Comparison of ENCODE assay signal across 20 cellular contexts in the genomic region with DNA sequence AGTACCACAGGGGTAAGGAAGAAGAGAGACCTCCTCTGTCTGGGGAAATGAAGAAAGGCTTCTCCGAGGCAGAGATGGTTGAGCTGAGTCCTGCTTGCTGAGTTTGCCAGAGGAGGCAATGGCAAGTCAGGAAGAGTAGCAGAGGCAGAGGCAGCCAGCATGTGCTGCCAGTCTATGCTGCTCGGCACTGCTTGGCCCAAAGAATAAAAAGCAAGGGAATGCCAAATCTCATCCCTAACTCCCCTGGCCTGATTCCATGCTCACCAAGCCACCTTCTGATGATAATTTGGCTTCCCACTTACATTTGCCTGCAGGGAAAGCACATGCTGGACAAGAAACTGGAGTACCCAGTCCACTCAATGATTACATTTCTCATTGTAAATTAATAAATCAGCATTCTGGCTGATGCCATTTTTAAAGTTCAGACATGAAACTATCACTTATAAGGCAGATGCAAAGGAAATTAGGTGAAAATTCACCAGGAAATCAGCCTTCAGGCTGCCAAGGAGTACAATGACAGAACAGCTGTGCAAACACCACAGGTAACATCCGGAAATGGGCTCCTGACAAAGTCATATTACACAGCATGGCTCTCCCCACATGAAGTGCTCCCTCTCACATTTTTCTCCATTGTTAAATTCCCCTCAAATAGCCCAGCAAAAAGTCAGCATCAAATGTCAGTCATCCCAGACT.
A peak's percentile ranks its signal among the peaks of the same experiment; 100 is the strongest.
DNase-seq lines count a peak whose midpoint lies in the region; ATAC-seq and TF ChIP-seq lines count a peak whose summit lies in the region.
"Had no signal": no experiment of that assay in that cellular context is flagged by ENCODE, and none has a peak within 500 bp of the region (broad histone marks: within the 10 kb centered on the region; RNA-seq: fewer than 3 reads in every experiment).

No MANE protein-coding gene starts in this region.

- H3K4me1 Mint-ChIP-seq in activated naive CD4-positive, alpha-beta T cell treated with anti-CD3 and anti-CD28 coated beads, Interleukin-2, amount 10 ng/mL, durations not matched to agents 7 days and 5 days: no peaks in the 10 kb centered on the region

- peak; percentile 93 for DNase-seq in G401 (ENCODE audit: low spot score)
- peak; percentile 95 for DNase-seq in NCI-H2029 (lab: John Stamatoyannopoulos, UW)
- DNase-seq in NCI-H69 (lab: John Stamatoyannopoulos, UW): peak; percentile 97
- peak; percentile 49 for DNase-seq in epithelial cell of esophagus (ENCODE audit: low read depth)
- DNase-seq in hypothalamus (lab: John Stamatoyannopoulos, UW): no peak
- DNase-seq in activated naive CD4-positive, alpha-beta T cell treated with anti-CD3 and anti-CD28 coated beads, Interleukin-2, amount 10 ng/mL, durations not matched to agents 7 days and 5 days: no peak
- DNase-seq: activated CD4-positive, alpha-beta T cell treated with anti-CD3 and anti-CD28 coated beads for 1 hour; aorta; left lung; MG63; NK-92 treated with Interleukin-12 subunit alpha and Interleukin-12 subunit beta, amount 100 ng/mL, for 24 hours; occipital lobe; SIG-M5; stimulated activated CD4-positive, alpha-beta T cell treated with anti-CD3 and anti-CD28 coated beads, Interleukin-4, amount 100 ng/mL, for 4 hours had no signal

- no peak overlapping the region for H3K4me3 ChIP-seq in epithelial cell of esophagus (ENCODE audit: low read length)
- H3K4me3 ChIP-seq: gastroesophageal sphincter, left lung, MG63, suprapubic skin had no signal

- TF ChIP-seq CTCF in epithelial cell of esophagus (IDR thresholded peaks at IDR 0.05; ENCODE audit: insufficient read depth, low read depth, low read length, missing control alignments): no peak

- CTCF ChIA-PET in activated naive CD4-positive, alpha-beta T cell treated with anti-CD3 and anti-CD28 coated beads, Interleukin-2, amount 10 ng/mL, durations not matched to agents 7 days and 5 days (lab: Charles Lee): no interaction called here

- H3K9me3 Mint-ChIP-seq in activated naive CD4-positive, alpha-beta T cell treated with anti-CD3 and anti-CD28 coated beads, Interleukin-2, amount 10 ng/mL, durations not matched to agents 7 days and 5 days: no peaks in the 10 kb centered on the region
- H3K9me3 Mint-ChIP-seq: T-helper 2 cell treated with Interferon-gamma antibody and Interleukin-4, amounts not matched to agents 5 μg/mL and 100 μg/mL, for 36 hours had no signal

- no peak for ATAC-seq in GM21619 (IDR thresholded peaks at IDR 0.05; ENCODE audit: unreplicated experiment)
- ATAC-seq in GM18858 (IDR thresholded peaks at IDR 0.05; ENCODE audit: unreplicated experiment): no peak
- ATAC-seq: gastroesophageal sphincter, HCT116, left lung had no signal

- H3K36me3 Mint-ChIP-seq in activated naive CD4-positive, alpha-beta T cell treated with anti-CD3 and anti-CD28 coated beads, Interleukin-2, amount 10 ng/mL, durations not matched to agents 7 days and 5 days: no peaks in the 10 kb centered on the region

- H3K4me3 Mint-ChIP-seq in activated naive CD4-positive, alpha-beta T cell treated with anti-CD3 and anti-CD28 coated beads, Interleukin-2, amount 10 ng/mL, durations not matched to agents 7 days and 5 days: no peak overlapping the region
- H3K4me3 Mint-ChIP-seq: T-helper 2 cell treated with Interferon-gamma antibody and Interleukin-4, amounts not matched to agents 5 μg/mL and 100 μg/mL, for 36 hours had no signal

- H3K27ac Mint-ChIP-seq in activated naive CD4-positive, alpha-beta T cell treated with anti-CD3 and anti-CD28 coated beads, Interleukin-2, amount 10 ng/mL, durations not matched to agents 7 days and 5 days: no peak overlapping the region
- H3K27ac Mint-ChIP-seq: T-helper 2 cell treated with Interferon-gamma antibody and Interleukin-4, amounts not matched to agents 5 μg/mL and 100 μg/mL, for 36 hours had no signal

- in situ Hi-C loops in G401 (cut with HindIII; ENCODE audit: low sequenced_read_pairs): no loop called here

- no peaks in the 10 kb centered on the region for H3K27me3 Mint-ChIP-seq in activated naive CD4-positive, alpha-beta T cell treated with anti-CD3 and anti-CD28 coated beads, Interleukin-2, amount 10 ng/mL, durations not matched to agents 7 days and 5 days

Comparison
In these comparisons a context has a peak if more than half of its experiments do, and no peak if none do; other contexts are left out.
1. DNase-seq: peak in G401 (single experiment), NCI-H2029 (single experiment), NCI-H69 (single experiment) and epithelial cell of esophagus (single experiment); none in hypothalamus (0 of 51) and activated naive CD4-positive, alpha-beta T cell treated with anti-CD3 and anti-CD28 coated beads, Interleukin-2, amount 10 ng/mL, durations not matched to agents 7 days and 5 days (single experiment).